14 cellular contexts compared by ENCODE assay signal in the genomic region with DNA sequence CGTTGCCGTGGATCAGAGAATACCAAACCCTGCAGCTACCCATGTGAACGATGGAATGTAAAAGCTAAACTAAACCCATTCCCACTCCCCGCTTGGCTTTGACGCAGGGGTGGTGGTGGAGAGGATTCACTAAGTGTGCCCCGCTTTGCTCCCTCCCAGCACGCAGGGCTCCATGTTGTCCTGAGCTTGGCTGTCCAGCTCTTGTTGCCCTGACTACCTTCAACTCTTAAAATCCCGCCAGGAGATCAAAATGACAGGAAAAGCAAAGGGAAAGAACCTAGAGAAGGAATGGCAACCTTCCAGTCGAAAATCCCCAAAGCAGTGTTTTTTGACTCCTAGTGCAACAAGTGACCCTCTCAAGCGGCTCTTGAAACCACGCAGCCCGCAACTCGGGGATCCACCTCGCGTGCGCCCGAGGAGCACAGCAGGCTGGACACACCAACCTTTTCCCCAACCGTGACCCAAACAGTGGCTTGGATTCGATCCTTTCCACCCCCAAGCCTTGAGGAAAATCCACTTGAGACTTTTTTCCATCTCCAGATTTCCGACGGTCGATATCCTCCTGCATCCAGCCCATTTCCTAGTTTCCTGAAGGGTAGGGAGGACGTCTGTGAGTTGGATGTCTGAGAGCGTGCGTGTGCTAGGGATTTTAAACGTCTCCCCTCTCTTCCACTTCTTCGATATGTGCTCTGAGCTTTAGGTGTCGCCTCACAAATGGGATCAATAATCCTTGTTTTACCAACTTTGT. TPM values are rescaled to one million over a fixed set of nuclear protein-coding genes. Genes with fewer than 3 reads are reported as not detected.
DNase-seq lines count a peak whose midpoint lies in the region; ATAC-seq and TF ChIP-seq lines count a peak whose summit lies in the region.
"Had no signal": no experiment of that assay in that cellular context is flagged by ENCODE, and none has a peak within 500 bp of the region (broad histone marks: within the 10 kb centered on the region; RNA-seq: fewer than 3 reads in every experiment).

No MANE protein-coding gene starts in this region.

- H3K27me3 Mint-ChIP-seq in activated T-cell treated with anti-CD3 and anti-CD28 coated beads, Interleukin-2, amount 50 U/mL, for 72 hours (ENCODE audit: low read depth), result peaks cover 30% of the 10 kb centered on the region
- H3K27me3 Mint-ChIP-seq in activated T-cell treated with anti-CD3 and anti-CD28 coated beads, Interleukin-2, amount 50 U/mL, for 4 hours (ENCODE audit: low read depth), result peaks cover 28% of the 10 kb centered on the region
- H3K27me3 Mint-ChIP-seq in neural crest cell (ENCODE audit: low read depth), result peaks cover 82% of the 10 kb centered on the region

- H3K27ac ChIP-seq in ectodermal cell (ENCODE audit: insufficient read depth, low read depth, low read length, poor library complexity, severe bottlenecking) (no peak overlapping the region), urinary bladder (ENCODE audit: low read depth) (no peak overlapping the region), RWPE1 (no peak overlapping the region)
- H3K27ac ChIP-seq: VCaP had no signal

- peaks cover 0 to 1% of the 10 kb centered on the region in 2 donors for H3K36me3 Mint-ChIP-seq in activated T-cell treated with anti-CD3 and anti-CD28 coated beads, Interleukin-2, amount 50 U/mL, for 72 hours (ENCODE audit: insufficient read depth in 2 of 2)
- H3K36me3 Mint-ChIP-seq in activated T-cell treated with anti-CD3 and anti-CD28 coated beads, Interleukin-2, amount 50 U/mL, for 4 hours (ENCODE audit: insufficient read depth), result no peaks in the 10 kb centered on the region
- no peaks in the 10 kb centered on the region for H3K36me3 Mint-ChIP-seq in neural crest cell (ENCODE audit: low read depth)
- H3K36me3 Mint-ChIP-seq: stimulated activated memory B cell treated with anti-CD40 and anti-IgM and Interleukin-4, amounts not matched to agents 10 μg/mL and 1 μg/mL and 100 μg/mL, for 72 hours had no signal

- H3K27me3 ChIP-seq in ectodermal cell (ENCODE audit: control insufficient read depth, insufficient read depth, low read length, poor library complexity, severe bottlenecking), result peaks cover 37% of the 10 kb centered on the region

- no peak for DNase-seq in activated T-cell treated with anti-CD3 and anti-CD28 coated beads, Interleukin-2, amount 50 U/mL, for 72 hours
- no peak for DNase-seq in activated T-cell treated with anti-CD3 and anti-CD28 coated beads, Interleukin-2, amount 50 U/mL, for 4 hours
- DNase-seq in neural crest cell (ENCODE audit: low read depth, low spot score) (no peak), RWPE1 (ENCODE audit: low spot score) (no peak), SIG-M5 (lab: John Stamatoyannopoulos, UW) (no peak)
- DNase-seq: effector CD4-positive, alpha-beta T cell; NCI-H2081 had no signal

- ATAC-seq in activated T-cell treated with anti-CD3 and anti-CD28 coated beads, Interleukin-2, amount 50 U/mL, for 72 hours (replicated peaks in 1 of 2), result no peak
- no peak for ATAC-seq in activated T-cell treated with anti-CD3 and anti-CD28 coated beads, Interleukin-2, amount 50 U/mL, for 4 hours
- ATAC-seq in GM19467 (IDR thresholded peaks at IDR 0.05; ENCODE audit: unreplicated experiment), result no peak
- ATAC-seq: stimulated activated memory B cell treated with anti-CD40 and anti-IgM and Interleukin-4, amounts not matched to agents 10 μg/mL and 1 μg/mL and 100 μg/mL, for 72 hours had no signal

- H3K36me3 ChIP-seq in ectodermal cell (ENCODE audit: control insufficient read depth, insufficient read depth, low read length), result no peaks in the 10 kb centered on the region
- no peaks in the 10 kb centered on the region for H3K36me3 ChIP-seq in urinary bladder (ENCODE audit: insufficient read depth)

- no peaks in the 10 kb centered on the region for H3K9me3 ChIP-seq in ectodermal cell (ENCODE audit: control insufficient read depth, low read length)

- H3K27ac Mint-ChIP-seq in activated T-cell treated with anti-CD3 and anti-CD28 coated beads, Interleukin-2, amount 50 U/mL, for 72 hours, result no peak overlapping the region
- H3K27ac Mint-ChIP-seq in neural crest cell (ENCODE audit: unreplicated experiment), result no peak overlapping the region
- H3K27ac Mint-ChIP-seq: stimulated activated memory B cell treated with anti-CD40 and anti-IgM and Interleukin-4, amounts not matched to agents 10 μg/mL and 1 μg/mL and 100 μg/mL, for 72 hours had no signal

- no peaks in the 10 kb centered on the region for H3K4me1 Mint-ChIP-seq in activated T-cell treated with anti-CD3 and anti-CD28 coated beads, Interleukin-2, amount 50 U/mL, for 72 hours (ENCODE audit: low read depth)
- peaks cover 4% of the 10 kb centered on the region for H3K4me1 Mint-ChIP-seq in activated T-cell treated with anti-CD3 and anti-CD28 coated beads, Interleukin-2, amount 50 U/mL, for 4 hours (ENCODE audit: low read depth)
- peaks cover 8% of the 10 kb centered on the region for H3K4me1 Mint-ChIP-seq in neural crest cell
- H3K4me1 Mint-ChIP-seq: stimulated activated memory B cell treated with anti-CD40 and anti-IgM and Interleukin-4, amounts not matched to agents 10 μg/mL and 1 μg/mL and 100 μg/mL, for 72 hours had no signal

- 70 to 78% methylated on average over 28 of the region's 28 CpGs for WGBS in ectodermal cell, 2 experiments
- 9% methylated on average over 28 of the region's 28 CpGs for WGBS in urinary bladder

- CTCF ChIA-PET in RWPE1 (lab: Yijun Ruan, JAX), result interaction anchor here (0.7 kb wide), 1 partner anchor 1069 kb away, joined by 3 read pairs; no protein-coding TSS in a partner anchor

- no peaks in the 10 kb centered on the region for H3K9me3 Mint-ChIP-seq in activated T-cell treated with anti-CD3 and anti-CD28 coated beads, Interleukin-2, amount 50 U/mL, for 72 hours
- H3K9me3 Mint-ChIP-seq in activated T-cell treated with anti-CD3 and anti-CD28 coated beads, Interleukin-2, amount 50 U/mL, for 4 hours, result no peaks in the 10 kb centered on the region
- H3K9me3 Mint-ChIP-seq in neural crest cell, result no peaks in the 10 kb centered on the region

- POLR2A ChIA-PET in RWPE1 (lab: Yijun Ruan, JAX; ENCODE audit: low non-redundant PET), result no interaction called here

- TF ChIP-seq CTCF in neural crest cell (conservative IDR thresholded peaks at IDR 0.05), result no peak
- TF ChIP-seq CTCF in RWPE1 (conservative IDR thresholded peaks at IDR 0.05; ENCODE audit: low read depth), result no peak

- peak overlapping the region; percentile 22 to 79 for H3K4me3 Mint-ChIP-seq in activated T-cell treated with anti-CD3 and anti-CD28 coated beads, Interleukin-2, amount 50 U/mL, for 72 hours
- no peak overlapping the region for H3K4me3 Mint-ChIP-seq in activated T-cell treated with anti-CD3 and anti-CD28 coated beads, Interleukin-2, amount 50 U/mL, for 4 hours
- H3K4me3 Mint-ChIP-seq in neural crest cell, result peak overlapping the region; percentile 91
- H3K4me3 Mint-ChIP-seq: stimulated activated memory B cell treated with anti-CD40 and anti-IgM and Interleukin-4, amounts not matched to agents 10 μg/mL and 1 μg/mL and 100 μg/mL, for 72 hours had no signal

- H3K4me1 ChIP-seq in ectodermal cell (ENCODE audit: control insufficient read depth, insufficient read depth, low read length) (no peaks in the 10 kb centered on the region), urinary bladder (ENCODE audit: insufficient read depth) (no peaks in the 10 kb centered on the region)

- H3K4me3 ChIP-seq in ectodermal cell (ENCODE audit: insufficient read depth, low read depth, low read length) (peak overlapping the region; percentile 49), urinary bladder (ENCODE audit: low read depth, low read length) (peak overlapping the region; percentile 55)

RNA-seq across cellular contexts. Expression of gene SYT10, which starts 1.4 kb away (rescaled TPM):
- not detected for total RNA-seq in activated T-cell treated with anti-CD3 and anti-CD28 coated beads, Interleukin-2, amount 50 U/mL, for 72 hours
- not detected for total RNA-seq in activated T-cell treated with anti-CD3 and anti-CD28 coated beads, Interleukin-2, amount 50 U/mL, for 4 hours
- 2.3 TPM for polyA plus RNA-seq in ectodermal cell (2013, experiment 1 of 4)
- polyA plus RNA-seq in ectodermal cell (2013, experiment 2 of 4), result 3.4 TPM
- polyA plus RNA-seq in ectodermal cell (2013, experiment 3 of 4), result 2.0 TPM
- polyA plus RNA-seq in ectodermal cell (2013, experiment 4 of 4), result 2.3 TPM
- 0.19 and 0.27 TPM in 2 replicates for total RNA-seq in neural crest cell
- total RNA-seq in urinary bladder, result 6.4 TPM
- 0.11 TPM for polyA plus RNA-seq in urinary bladder
- total RNA-seq: fibroblast of villous mesenchyme had no signal
- polyA plus RNA-seq: keratinocyte had no signal
